ENCODE assay signal across 34 cellular contexts in genomic region chr18:56065101-56065500, GRCh38.
"Had no signal": no experiment of that assay in that cellular context is flagged by ENCODE, and none has a peak within 500 bp of the region (broad histone marks: within the 10 kb centered on the region; RNA-seq: fewer than 3 reads in every experiment).

No MANE protein-coding gene starts in this region.

- H3K27me3 Mint-ChIP-seq: activated CD4-positive, alpha-beta memory T cell treated with anti-CD3 and anti-CD28 coated beads for 36 hours; activated CD4-positive, alpha-beta T cell treated with anti-CD3 and anti-CD28 coated beads for 36 hours; activated CD4-positive, alpha-beta T cell treated with anti-CD3 and anti-CD28 coated beads, Interleukin-2, amount 10 ng/mL, durations not matched to agents 24 days and 14 days; activated CD8-positive, alpha-beta memory T cell treated with anti-CD3 and anti-CD28 coated beads, Interleukin-2, amount 10 ng/mL, durations not matched to agents 7 days and 5 days; activated naive CD4-positive, alpha-beta T cell treated with anti-CD3 and anti-CD28 coated beads, Interleukin-2, amount 10 ng/mL, durations not matched to agents 7 days and 5 days; activated naive CD8-positive, alpha-beta T cell treated with anti-CD3 and anti-CD28 coated beads, Interleukin-2, amount 10 ng/mL, durations not matched to agents 7 days and 5 days; dendritic cell treated with granulocyte-macrophage colony-stimulating factor and Interleukin-4, amounts not matched to agents 40 ng/mL and 50 ng/mL, for 4 days; T-helper 17 cell had no signal

- H3K27me3 ChIP-seq: ascending aorta, breast epithelium, cardiac muscle cell, dorsolateral prefrontal cortex, esophagus muscularis mucosa, gastroesophageal sphincter had no signal

- ATAC-seq: activated CD4-positive, alpha-beta T cell treated with anti-CD3 and anti-CD28 coated beads for 36 hours; activated CD8-positive, alpha-beta memory T cell treated with anti-CD3 and anti-CD28 coated beads, Interleukin-2, amount 10 ng/mL, durations not matched to agents 7 days and 5 days; activated CD8-positive, alpha-beta T cell treated with anti-CD3 and anti-CD28 coated beads, Interleukin-2, amount 10 ng/mL, durations not matched to agents 7 days and 5 days; activated naive CD4-positive, alpha-beta T cell treated with anti-CD3 and anti-CD28 coated beads, Interleukin-2, amount 50 U/mL, for 72 hours; gastroesophageal sphincter; T-helper 17 cell had no signal

- H3K4me3 ChIP-seq: ascending aorta, breast epithelium, cardiac muscle cell, coronary artery, dorsolateral prefrontal cortex, esophagus muscularis mucosa, gastroesophageal sphincter had no signal

- H3K4me3 Mint-ChIP-seq: activated CD4-positive, alpha-beta memory T cell treated with anti-CD3 and anti-CD28 coated beads for 36 hours; activated CD4-positive, alpha-beta T cell treated with anti-CD3 and anti-CD28 coated beads for 36 hours; activated CD4-positive, alpha-beta T cell treated with anti-CD3 and anti-CD28 coated beads, Interleukin-2, amount 10 ng/mL, durations not matched to agents 24 days and 14 days; activated CD8-positive, alpha-beta memory T cell treated with anti-CD3 and anti-CD28 coated beads, Interleukin-2, amount 10 ng/mL, durations not matched to agents 7 days and 5 days; activated CD8-positive, alpha-beta T cell treated with anti-CD3 and anti-CD28 coated beads, Interleukin-2, amount 10 ng/mL, durations not matched to agents 7 days and 5 days; activated naive CD4-positive, alpha-beta T cell treated with anti-CD3 and anti-CD28 coated beads, Interleukin-2, amount 10 ng/mL, durations not matched to agents 7 days and 5 days; activated naive CD8-positive, alpha-beta T cell treated with anti-CD3 and anti-CD28 coated beads, Interleukin-2, amount 10 ng/mL, durations not matched to agents 7 days and 5 days; activated T-helper 1 cell treated with anti-CD3 and anti-CD28 coated beads, Interleukin-12 subunit alpha, Interleukin-12 subunit beta, Interleukin-2, Interleukin-4 antibody, amounts not matched to agents 30 ng/mL and 10 ng/mL and 1 ng/mL, durations not matched to agents 14 hours and 24 hours and 36 hours; brain; dendritic cell treated with granulocyte-macrophage colony-stimulating factor and Interleukin-4, amounts not matched to agents 40 ng/mL and 50 ng/mL, for 4 days; T-helper 17 cell; T-helper 2 cell treated with Interferon-gamma antibody and Interleukin-4, amounts not matched to agents 5 μg/mL and 100 μg/mL, for 36 hours had no signal

- H3K9me3 ChIP-seq: ascending aorta, breast epithelium, esophagus muscularis mucosa, gastroesophageal sphincter had no signal

- H3K36me3 ChIP-seq: ascending aorta, breast epithelium, cardiac muscle cell, esophagus muscularis mucosa, gastroesophageal sphincter, WERI-Rb-1 had no signal

- DNase-seq: activated CD4-positive, alpha-beta memory T cell treated with anti-CD3 and anti-CD28 coated beads for 36 hours; activated CD4-positive, alpha-beta T cell treated with anti-CD3 and anti-CD28 coated beads for 36 hours; activated CD4-positive, alpha-beta T cell treated with anti-CD3 and anti-CD28 coated beads, Interleukin-2, amount 10 ng/mL, durations not matched to agents 24 days and 14 days; activated CD4-positive, CD25-positive, alpha-beta regulatory T cell; activated CD4-positive, CD25-positive, alpha-beta regulatory T cell treated with anti-CD3 and anti-CD28 coated beads, Interleukin-2, amount 50 U/mL, for 72 hours; activated CD8-positive, alpha-beta memory T cell treated with anti-CD3 and anti-CD28 coated beads, Interleukin-2, amount 10 ng/mL, durations not matched to agents 7 days and 5 days; activated CD8-positive, alpha-beta memory T cell treated with anti-CD3 and anti-CD28 coated beads, Interleukin-2, amount 50 U/mL, for 4 hours; activated CD8-positive, alpha-beta T cell treated with anti-CD3 and anti-CD28 coated beads, Interleukin-2, amount 10 ng/mL, durations not matched to agents 7 days and 5 days; activated effector memory CD4-positive, alpha-beta T cell treated with anti-CD3 and anti-CD28 coated beads, Interleukin-2, amount 50 U/mL, for 16 hours; activated naive CD4-positive, alpha-beta T cell treated with anti-CD3 and anti-CD28 coated beads, Interleukin-2, amount 10 ng/mL, durations not matched to agents 7 days and 5 days; activated naive CD8-positive, alpha-beta T cell treated with anti-CD3 and anti-CD28 coated beads, Interleukin-2, amount 10 ng/mL, durations not matched to agents 7 days and 5 days; activated T-cell treated with anti-CD3 and anti-CD28 coated beads, Interleukin-2, amount 50 U/mL, for 1 hour; activated T-cell treated with anti-CD3 and anti-CD28 coated beads, Interleukin-2, amount 50 U/mL, for 48 hours; central memory CD4-positive, alpha-beta T cell; dorsolateral prefrontal cortex; effector memory CD4-positive, alpha-beta T cell; erythroblast; foreskin melanocyte; T-helper 1 cell; T-helper 17 cell; T1000; WERI-Rb-1 had no signal

- H3K9me3 Mint-ChIP-seq: activated CD4-positive, alpha-beta T cell treated with anti-CD3 and anti-CD28 coated beads, Interleukin-2, amount 10 ng/mL, durations not matched to agents 24 days and 14 days; activated T-helper 1 cell treated with anti-CD3 and anti-CD28 coated beads, Interleukin-12 subunit alpha, Interleukin-12 subunit beta, Interleukin-2, Interleukin-4 antibody, amounts not matched to agents 30 ng/mL and 10 ng/mL and 1 ng/mL, durations not matched to agents 14 hours and 24 hours and 36 hours; activated T-helper 2 cell treated with anti-CD3 and anti-CD28 coated beads, Interferon-gamma antibody, Interleukin-2, Interleukin-4, amounts not matched to agents 10 μg/mL and 5 μg/mL and 100 μg/mL, durations not matched to agents 14 hours and 24 hours and 36 hours; dendritic cell treated with granulocyte-macrophage colony-stimulating factor and Interleukin-4, amounts not matched to agents 40 ng/mL and 50 ng/mL, for 4 days; T-helper 2 cell treated with Interferon-gamma antibody and Interleukin-4, amounts not matched to agents 5 μg/mL and 100 μg/mL, for 36 hours had no signal

- H3K36me3 Mint-ChIP-seq: activated CD4-positive, alpha-beta memory T cell treated with anti-CD3 and anti-CD28 coated beads for 36 hours; activated CD8-positive, alpha-beta memory T cell treated with anti-CD3 and anti-CD28 coated beads, Interleukin-2, amount 10 ng/mL, durations not matched to agents 7 days and 5 days; activated naive CD4-positive, alpha-beta T cell treated with anti-CD3 and anti-CD28 coated beads, Interleukin-2, amount 10 ng/mL, durations not matched to agents 7 days and 5 days; activated naive CD4-positive, alpha-beta T cell treated with anti-CD3 and anti-CD28 coated beads, Interleukin-2, amount 50 U/mL, for 72 hours; activated naive CD8-positive, alpha-beta T cell treated with anti-CD3 and anti-CD28 coated beads, Interleukin-2, amount 10 ng/mL, durations not matched to agents 7 days and 5 days; brain had no signal

- H3K4me1 Mint-ChIP-seq: activated CD4-positive, alpha-beta T cell treated with anti-CD3 and anti-CD28 coated beads for 36 hours; activated CD4-positive, alpha-beta T cell treated with anti-CD3 and anti-CD28 coated beads, Interleukin-2, amount 10 ng/mL, durations not matched to agents 24 days and 14 days; activated CD8-positive, alpha-beta memory T cell treated with anti-CD3 and anti-CD28 coated beads, Interleukin-2, amount 10 ng/mL, durations not matched to agents 7 days and 5 days; activated naive CD4-positive, alpha-beta T cell treated with anti-CD3 and anti-CD28 coated beads, Interleukin-2, amount 10 ng/mL, durations not matched to agents 7 days and 5 days; activated naive CD8-positive, alpha-beta T cell treated with anti-CD3 and anti-CD28 coated beads, Interleukin-2, amount 10 ng/mL, durations not matched to agents 7 days and 5 days; T-helper 17 cell had no signal

- H3K4me1 ChIP-seq: ascending aorta, breast epithelium had no signal

- H3K27ac Mint-ChIP-seq: activated CD4-positive, alpha-beta memory T cell treated with anti-CD3 and anti-CD28 coated beads for 36 hours; activated CD4-positive, alpha-beta T cell treated with anti-CD3 and anti-CD28 coated beads for 36 hours; activated CD4-positive, alpha-beta T cell treated with anti-CD3 and anti-CD28 coated beads, Interleukin-2, amount 10 ng/mL, durations not matched to agents 24 days and 14 days; activated CD8-positive, alpha-beta memory T cell treated with anti-CD3 and anti-CD28 coated beads, Interleukin-2, amount 10 ng/mL, durations not matched to agents 7 days and 5 days; activated CD8-positive, alpha-beta T cell treated with anti-CD3 and anti-CD28 coated beads, Interleukin-2, amount 10 ng/mL, durations not matched to agents 7 days and 5 days; activated naive CD4-positive, alpha-beta T cell treated with anti-CD3 and anti-CD28 coated beads, Interleukin-2, amount 10 ng/mL, durations not matched to agents 7 days and 5 days; activated naive CD4-positive, alpha-beta T cell treated with anti-CD3 and anti-CD28 coated beads, Interleukin-2, amount 50 U/mL, for 72 hours; activated naive CD8-positive, alpha-beta T cell treated with anti-CD3 and anti-CD28 coated beads, Interleukin-2, amount 10 ng/mL, durations not matched to agents 7 days and 5 days; activated T-helper 1 cell treated with anti-CD3 and anti-CD28 coated beads, Interleukin-12 subunit alpha, Interleukin-12 subunit beta, Interleukin-2, Interleukin-4 antibody, amounts not matched to agents 30 ng/mL and 10 ng/mL and 1 ng/mL, durations not matched to agents 14 hours and 24 hours and 36 hours; activated T-helper 2 cell treated with anti-CD3 and anti-CD28 coated beads, Interferon-gamma antibody, Interleukin-2, Interleukin-4, amounts not matched to agents 10 μg/mL and 5 μg/mL and 100 μg/mL, durations not matched to agents 14 hours and 24 hours and 36 hours; dendritic cell treated with granulocyte-macrophage colony-stimulating factor and Interleukin-4, amounts not matched to agents 40 ng/mL and 50 ng/mL, for 4 days; T-helper 17 cell; T-helper 2 cell treated with Interferon-gamma antibody and Interleukin-4, amounts not matched to agents 5 μg/mL and 100 μg/mL, for 36 hours had no signal

- H3K27ac ChIP-seq: ascending aorta, breast epithelium, cardiac muscle cell, coronary artery, dorsolateral prefrontal cortex, esophagus muscularis mucosa, gastroesophageal sphincter, WERI-Rb-1 had no signal
